Comparison of ENCODE assay signal across 19 cellular contexts in the genomic region with DNA sequence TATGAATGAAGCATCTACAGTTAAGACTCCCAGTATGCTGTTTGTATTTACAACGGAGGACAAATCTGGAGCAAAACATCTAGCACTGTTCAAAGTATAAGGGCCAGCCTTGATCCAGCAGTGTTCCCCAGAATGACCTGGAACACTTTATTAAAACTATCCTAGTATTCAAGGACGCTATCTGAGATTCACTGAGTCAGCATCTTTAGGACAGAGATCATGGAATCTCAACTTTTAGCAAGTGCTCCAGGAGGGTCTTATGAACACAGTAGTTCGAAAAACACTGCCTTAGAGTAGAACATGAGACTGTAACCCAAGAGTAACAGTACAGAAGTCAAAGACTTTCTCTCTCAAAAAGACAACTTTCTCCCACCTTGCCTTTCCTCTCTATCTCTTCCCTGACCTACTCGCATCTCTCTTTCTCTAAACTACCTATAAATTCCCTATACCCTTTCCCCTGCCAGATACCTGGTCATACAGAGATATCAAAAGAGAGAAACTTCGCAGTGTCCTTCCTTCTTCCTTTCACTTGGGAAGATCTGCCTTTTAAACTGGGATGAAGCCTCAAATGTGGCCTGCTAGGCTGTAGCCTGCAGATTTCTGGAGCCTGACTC.
"Had no signal": no experiment of that assay in that cellular context is flagged by ENCODE, and none has a peak within 500 bp of the region (broad histone marks: within the 10 kb centered on the region; RNA-seq: fewer than 3 reads in every experiment).

No MANE protein-coding gene starts in this region.

- H3K9me3 Mint-ChIP-seq: activated naive CD4-positive, alpha-beta T cell treated with anti-CD3 and anti-CD28 coated beads, Interleukin-2, amount 50 U/mL, for 24 hours; activated T-helper 2 cell treated with anti-CD3 and anti-CD28 coated beads, Interferon-gamma antibody, Interleukin-2, Interleukin-4, amounts not matched to agents 10 μg/mL and 5 μg/mL and 100 μg/mL, durations not matched to agents 14 hours and 24 hours and 36 hours; endodermal cell; naive thymus-derived CD8-positive, alpha-beta T cell had no signal

- H3K27me3 Mint-ChIP-seq: activated CD4-positive, alpha-beta T cell treated with anti-CD3 and anti-CD28 coated beads for 36 hours; activated CD8-positive, alpha-beta memory T cell treated with anti-CD3 and anti-CD28 coated beads, Interleukin-2, amount 10 ng/mL, durations not matched to agents 7 days and 5 days; activated naive CD4-positive, alpha-beta T cell treated with anti-CD3 and anti-CD28 coated beads, Interleukin-2, amount 50 U/mL, for 24 hours; naive thymus-derived CD8-positive, alpha-beta T cell had no signal

- H3K9me3 ChIP-seq: breast epithelium, right atrium auricular region, spleen, upper lobe of right lung had no signal

- H3K27ac Mint-ChIP-seq: activated CD4-positive, alpha-beta T cell treated with anti-CD3 and anti-CD28 coated beads for 36 hours; activated CD8-positive, alpha-beta memory T cell treated with anti-CD3 and anti-CD28 coated beads, Interleukin-2, amount 10 ng/mL, durations not matched to agents 7 days and 5 days; activated CD8-positive, alpha-beta T cell treated with anti-CD3 and anti-CD28 coated beads, Interleukin-2, amount 10 ng/mL, durations not matched to agents 7 days and 5 days; activated naive CD4-positive, alpha-beta T cell treated with anti-CD3 and anti-CD28 coated beads, Interleukin-2, amount 50 U/mL, for 24 hours; activated T-helper 2 cell treated with anti-CD3 and anti-CD28 coated beads, Interferon-gamma antibody, Interleukin-2, Interleukin-4, amounts not matched to agents 10 μg/mL and 5 μg/mL and 100 μg/mL, durations not matched to agents 14 hours and 24 hours and 36 hours; endodermal cell had no signal

- H3K4me3 ChIP-seq: breast epithelium, right atrium auricular region, spleen, upper lobe of right lung had no signal

- DNase-seq: activated CD4-positive, alpha-beta T cell treated with anti-CD3 and anti-CD28 coated beads for 36 hours; activated CD4-positive, CD25-positive, alpha-beta regulatory T cell; activated CD8-positive, alpha-beta memory T cell treated with anti-CD3 and anti-CD28 coated beads, Interleukin-2, amount 10 ng/mL, durations not matched to agents 7 days and 5 days; activated CD8-positive, alpha-beta T cell treated with anti-CD3 and anti-CD28 coated beads, Interleukin-2, amount 10 ng/mL, durations not matched to agents 7 days and 5 days; activated T-cell treated with anti-CD3 and anti-CD28 coated beads, Interleukin-2, amount 50 U/mL, for 48 hours; central memory CD4-positive, alpha-beta T cell; endodermal cell; foreskin fibroblast; head of caudate nucleus; naive thymus-derived CD8-positive, alpha-beta T cell; spleen; stimulated activated naive CD8-positive, alpha-beta T cell treated with anti-CD3 and anti-CD28 coated beads, Interleukin-15, Interleukin-2, amounts not matched to agents 100 U/mL and 50 U/mL, for 24 hours; substantia nigra; upper lobe of right lung had no signal

- H3K4me3 Mint-ChIP-seq: activated CD4-positive, alpha-beta T cell treated with anti-CD3 and anti-CD28 coated beads for 36 hours; activated CD8-positive, alpha-beta memory T cell treated with anti-CD3 and anti-CD28 coated beads, Interleukin-2, amount 10 ng/mL, durations not matched to agents 7 days and 5 days; activated CD8-positive, alpha-beta T cell treated with anti-CD3 and anti-CD28 coated beads, Interleukin-2, amount 10 ng/mL, durations not matched to agents 7 days and 5 days; activated naive CD4-positive, alpha-beta T cell treated with anti-CD3 and anti-CD28 coated beads, Interleukin-2, amount 50 U/mL, for 24 hours; endodermal cell; naive thymus-derived CD8-positive, alpha-beta T cell had no signal

- H3K27ac ChIP-seq: breast epithelium, right atrium auricular region, spleen, upper lobe of right lung had no signal

- H3K4me1 Mint-ChIP-seq: activated CD8-positive, alpha-beta memory T cell treated with anti-CD3 and anti-CD28 coated beads, Interleukin-2, amount 10 ng/mL, durations not matched to agents 7 days and 5 days; endodermal cell had no signal

- H3K27me3 ChIP-seq: breast epithelium, right atrium auricular region, spleen, upper lobe of right lung had no signal

- ATAC-seq: activated CD4-positive, alpha-beta T cell treated with anti-CD3 and anti-CD28 coated beads for 36 hours; activated CD8-positive, alpha-beta memory T cell treated with anti-CD3 and anti-CD28 coated beads, Interleukin-2, amount 10 ng/mL, durations not matched to agents 7 days and 5 days; activated CD8-positive, alpha-beta T cell treated with anti-CD3 and anti-CD28 coated beads, Interleukin-2, amount 10 ng/mL, durations not matched to agents 7 days and 5 days; esophagus mucosa; naive thymus-derived CD8-positive, alpha-beta T cell; stimulated activated naive CD8-positive, alpha-beta T cell treated with anti-CD3 and anti-CD28 coated beads, Interleukin-15, Interleukin-2, amounts not matched to agents 100 U/mL and 50 U/mL, for 24 hours; upper lobe of right lung had no signal

- H3K4me1 ChIP-seq: breast epithelium, right atrium auricular region, spleen, upper lobe of right lung had no signal
